ENCODE assay signal across 8 cellular contexts in genomic region chr3:49719214-49719884, GRCh38. TPM values are rescaled to one million over a fixed set of nuclear protein-coding genes. Genes with fewer than 3 reads are reported as not detected.
A peak's percentile ranks its signal among the peaks of the same experiment; 100 is the strongest.
DNase-seq lines count a peak whose midpoint lies in the region; ATAC-seq lines count a peak whose summit lies in the region.

Gene AMIGO3, minus strand, starts transcription at chr3:49719684. Its CDS starts 219 bp downstream, at chr3:49719465.

- H3K4me1 Mint-ChIP-seq in CD4-positive, CD25-positive, alpha-beta regulatory T cell: peaks cover 0 to 47% (median 22%) of the 10 kb centered on the region in 4 donors

- H3K9me3 ChIP-seq in CD4-positive, CD25-positive, alpha-beta regulatory T cell (ENCODE audit: control insufficient read depth in 2 of 2, low read length in 2 of 2): no peaks in the 10 kb centered on the region

- no peaks in the 10 kb centered on the region for H3K27me3 Mint-ChIP-seq in CD4-positive, CD25-positive, alpha-beta regulatory T cell

- peak within 1 kb of the TSS; percentile 75 for H3K27ac ChIP-seq in CD4-positive, CD25-positive, alpha-beta regulatory T cell (ENCODE audit: insufficient read depth, low read length, poor library complexity, severe bottlenecking)

- peak within 1 kb of the TSS; percentile 93 to 97 (median 94) for H3K4me3 Mint-ChIP-seq in CD4-positive, CD25-positive, alpha-beta regulatory T cell

- peak within 1 kb of the TSS; percentile 38 to 94 (median 92) for H3K27ac Mint-ChIP-seq in CD4-positive, CD25-positive, alpha-beta regulatory T cell

- no peaks in the 10 kb centered on the region for H3K36me3 Mint-ChIP-seq in CD4-positive, CD25-positive, alpha-beta regulatory T cell

- peak within 1 kb of the TSS; percentile 68 for H3K4me3 ChIP-seq in CD4-positive, CD25-positive, alpha-beta regulatory T cell (ENCODE audit: low read depth, low read length)

- DNase-seq in CD4-positive, CD25-positive, alpha-beta regulatory T cell: peak; percentile 88 to 93 (median 92)
- DNase-seq in HT-29 (ENCODE audit: low spot score): peak; percentile 84
- peak; percentile 85 for DNase-seq in OCI-M1 (lab: John Stamatoyannopoulos, UW)
- peak; percentile 80 for DNase-seq in activated T-helper 1 cell treated with Interleukin-2 at 50 U/mL for 16 hours (ENCODE audit: low read depth)
- DNase-seq in fibroblast of gingiva (ENCODE audit: low read depth): peak; percentile 90
- DNase-seq in myocyte (ENCODE audit: low read depth): peak; percentile 93
- DNase-seq in stimulated activated CD8-positive, alpha-beta memory T cell treated with anti-CD3 and anti-CD28 coated beads, Interleukin-7, amount 100 ng/mL, for 24 hours (ENCODE audit: low read depth): peak; percentile 84

- no peaks in the 10 kb centered on the region for H3K9me3 Mint-ChIP-seq in CD4-positive, CD25-positive, alpha-beta regulatory T cell

- H3K27me3 ChIP-seq in CD4-positive, CD25-positive, alpha-beta regulatory T cell (ENCODE audit: control insufficient read depth, insufficient read depth, low read length): no peaks in the 10 kb centered on the region

- H3K36me3 ChIP-seq in CD4-positive, CD25-positive, alpha-beta regulatory T cell (ENCODE audit: control insufficient read depth, insufficient read depth, low read length): peaks cover 8% of the 10 kb centered on the region

- peak; percentile 77 to 78 for ATAC-seq in CD4-positive, CD25-positive, alpha-beta regulatory T cell (ENCODE audit: low read depth in 2 of 2)
- ATAC-seq in GM19452 (IDR thresholded peaks at IDR 0.05; ENCODE audit: unreplicated experiment): peak; percentile 42

- H3K4me1 ChIP-seq in CD4-positive, CD25-positive, alpha-beta regulatory T cell (ENCODE audit: control insufficient read depth, insufficient read depth, low read length, poor library complexity, severe bottlenecking): peaks cover 25% of the 10 kb centered on the region

RNA-seq across cellular contexts. Expression of gene AMIGO3, which starts in this region (rescaled TPM):
- not detected for total RNA-seq in CD4-positive, CD25-positive, alpha-beta regulatory T cell
- polyA plus RNA-seq in CD4-positive, CD25-positive, alpha-beta regulatory T cell: 1 to 10 TPM in 3 of 4 donors, under 1 TPM in 1; 0.53 to 1.5 (median 1.1) TPM
- total RNA-seq in HT-29 (2014; rRNA removed; shearing (Covaris generic)): 2.0 and 2.7 TPM in 2 replicates
- total RNA-seq in myocyte: 1.3 and 1.8 TPM in 2 replicates
- polyA plus RNA-seq in myocyte (2012): 1.6 TPM

Comparison
In these comparisons a context has a peak if more than half of its experiments do, and no peak if none do; other contexts are left out.
1. Peak in every context shown above with its lines: DNase-seq, ATAC-seq, H3K4me3 ChIP-seq and H3K27ac ChIP-seq.